In genomic region chr10:97399843-97400545, GRCh38 we compare ENCODE assay signal across 8 cellular contexts. TPM values are rescaled to one million over a fixed set of nuclear protein-coding genes. Genes with fewer than 3 reads are reported as not detected.
DNase-seq lines count a peak whose midpoint lies in the region; ATAC-seq and FAIRE-seq lines count a peak whose summit lies in the region.

No MANE protein-coding gene starts in this region.

- H4K8ac ChIP-seq in trophoblast cell (ENCODE audit: low read depth, low read length): no peak overlapping the region

- H2AFZ ChIP-seq in trophoblast cell (ENCODE audit: insufficient read depth, low read length, poor library complexity): no peak overlapping the region

- H3K18ac ChIP-seq in trophoblast cell (ENCODE audit: low read length): no peak overlapping the region

- H3K4me1 Mint-ChIP-seq in activated T-cell treated with anti-CD3 and anti-CD28 coated beads, Interleukin-2, amount 50 U/mL, for 72 hours (ENCODE audit: low read depth): peaks cover 16% of the 10 kb centered on the region

- H3K14ac ChIP-seq in trophoblast cell (ENCODE audit: low read length): no peak overlapping the region

- no peak overlapping the region for H2BK5ac ChIP-seq in trophoblast cell (ENCODE audit: low read depth, low read length, poor library complexity)

- H3K27me3 Mint-ChIP-seq in activated T-cell treated with anti-CD3 and anti-CD28 coated beads, Interleukin-2, amount 50 U/mL, for 72 hours (ENCODE audit: low read depth): no peaks in the 10 kb centered on the region

- DNase-seq in AG08396 (ENCODE audit: low spot score) (peak; percentile 78), NCI-H510A treated with DMSO at 0.1 percent for 48 hours (lab: John Stamatoyannopoulos, UW) (peak; percentile 77), glomerular visceral epithelial cell (ENCODE audit: extremely low spot score) (peak; percentile 70), trophoblast cell (peak; percentile 81), frontal cortex (ENCODE audit: low spot score in 2 of 2) (no peak), ecto neural progenitor cell (ENCODE audit: low spot score) (no peak)
- DNase-seq in activated T-cell treated with anti-CD3 and anti-CD28 coated beads, Interleukin-2, amount 50 U/mL, for 72 hours: no peak

- no peak overlapping the region for H4K91ac ChIP-seq in trophoblast cell (ENCODE audit: low read depth, low read length)

- peaks cover 2 to 4% of the 10 kb centered on the region in 2 experiments for H3K4me1 ChIP-seq in trophoblast cell (ENCODE audit: control insufficient read depth in 1 of 2, insufficient read depth in 2 of 2, low read length in 2 of 2)

- H3K79me2 ChIP-seq in trophoblast cell (ENCODE audit: control insufficient read depth, insufficient read depth, low read length, poor library complexity): no peaks in the 10 kb centered on the region

- H4K12ac ChIP-seq in trophoblast cell (ENCODE audit: low read depth, low read length): no peak overlapping the region

- H3K9ac ChIP-seq in trophoblast cell (ENCODE audit: low read length): no peak overlapping the region

- no peak overlapping the region for H3K27ac ChIP-seq in trophoblast cell (ENCODE audit: low read depth, low read length)

- no peak overlapping the region for H3K4ac ChIP-seq in trophoblast cell (ENCODE audit: low read depth, low read length)

- no peaks in the 10 kb centered on the region for H3K9me3 Mint-ChIP-seq in activated T-cell treated with anti-CD3 and anti-CD28 coated beads, Interleukin-2, amount 50 U/mL, for 72 hours

- no peak overlapping the region for H3K27ac Mint-ChIP-seq in activated T-cell treated with anti-CD3 and anti-CD28 coated beads, Interleukin-2, amount 50 U/mL, for 72 hours

- no peaks in the 10 kb centered on the region for H3K79me1 ChIP-seq in trophoblast cell (ENCODE audit: low read length)

- H3K27me3 ChIP-seq in trophoblast cell (ENCODE audit: insufficient read depth, low read length): no peaks in the 10 kb centered on the region

- ATAC-seq in GM19035 (IDR thresholded peaks at IDR 0.05; ENCODE audit: unreplicated experiment): peak; percentile 52
- no peak for ATAC-seq in activated T-cell treated with anti-CD3 and anti-CD28 coated beads, Interleukin-2, amount 50 U/mL, for 72 hours (replicated peaks in 1 of 2)

- no peak overlapping the region for H2BK12ac ChIP-seq in trophoblast cell (ENCODE audit: low read length)

- no peaks in the 10 kb centered on the region for H3K9me3 ChIP-seq in trophoblast cell (ENCODE audit: insufficient read depth, low read depth, low read length)

- no peak overlapping the region for H3K23ac ChIP-seq in trophoblast cell (ENCODE audit: low read length)

- H3K4me3 ChIP-seq in trophoblast cell (ENCODE audit: low read depth, low read length): peak overlapping the region; percentile 4

- peak overlapping the region; percentile 97 to 98 for H3K4me3 Mint-ChIP-seq in activated T-cell treated with anti-CD3 and anti-CD28 coated beads, Interleukin-2, amount 50 U/mL, for 72 hours

- no peak overlapping the region for H2AK5ac ChIP-seq in trophoblast cell (ENCODE audit: low read length)

- H3K36me3 ChIP-seq in trophoblast cell (ENCODE audit: control insufficient read depth in 1 of 2, insufficient read depth in 2 of 2, low read length in 2 of 2): peaks cover 4 to 5% of the 10 kb centered on the region in 2 experiments

- H3K36me3 Mint-ChIP-seq in activated T-cell treated with anti-CD3 and anti-CD28 coated beads, Interleukin-2, amount 50 U/mL, for 72 hours (ENCODE audit: insufficient read depth in 2 of 2): peaks cover 0 to 6% of the 10 kb centered on the region in 2 donors

- WGBS in trophoblast cell (ENCODE audit: extremely low coverage, insufficient coverage, insufficient read length): no CpG with 5 or more reads among the region's 21 CpGs

- H3K4me2 ChIP-seq in trophoblast cell (ENCODE audit: low read length): peak overlapping the region; percentile 80

- no peak overlapping the region for H2BK120ac ChIP-seq in trophoblast cell (ENCODE audit: insufficient read depth, low read length, poor library complexity)

- FAIRE-seq in frontal cortex (lab: Jason Lieb, UNC): no peak

RNA-seq across cellular contexts. Expression of gene RRP12, which starts 1.1 kb away (rescaled TPM):
- 10 to 100 TPM; 27.8 to 33.5 TPM for total RNA-seq in activated T-cell treated with anti-CD3 and anti-CD28 coated beads, Interleukin-2, amount 50 U/mL, for 72 hours
- polyA plus RNA-seq in trophoblast cell (2013): 17.0 and 18.9 TPM in 2 replicates
- total RNA-seq in frontal cortex: 11.8 TPM

RNA-seq across cellular contexts. Expression of gene PGAM1, which starts 26.0 kb away (rescaled TPM):
- 100 to 1,000 TPM; 362 to 512 TPM for total RNA-seq in activated T-cell treated with anti-CD3 and anti-CD28 coated beads, Interleukin-2, amount 50 U/mL, for 72 hours
- polyA plus RNA-seq in trophoblast cell (2013): 324 and 327 TPM in 2 replicates
- 143 TPM for total RNA-seq in frontal cortex

RNA-seq across cellular contexts. Expression of gene EXOSC1, which starts 45.8 kb away (rescaled TPM):
- 10 to 100 TPM; 75.3 to 75.7 TPM for total RNA-seq in activated T-cell treated with anti-CD3 and anti-CD28 coated beads, Interleukin-2, amount 50 U/mL, for 72 hours
- 46.4 and 49.2 TPM in 2 replicates for polyA plus RNA-seq in trophoblast cell (2013)
- total RNA-seq in frontal cortex: 52.6 TPM

RNA-seq across cellular contexts. Expression of gene ZDHHC16, which starts 46.0 kb away (rescaled TPM):
- 10 to 100 TPM; 35.5 to 37.8 TPM for total RNA-seq in activated T-cell treated with anti-CD3 and anti-CD28 coated beads, Interleukin-2, amount 50 U/mL, for 72 hours
- 33.1 and 33.5 TPM in 2 replicates for polyA plus RNA-seq in trophoblast cell (2013)
- 22.0 TPM for total RNA-seq in frontal cortex

Comparison
In these comparisons a context has a peak if more than half of its experiments do, and no peak if none do; other contexts are left out.
1. DNase-seq: peak in AG08396 (single experiment), NCI-H510A treated with DMSO at 0.1 percent for 48 hours (single experiment), glomerular visceral epithelial cell (single experiment) and trophoblast cell (2 of 2); none in activated T-cell treated with anti-CD3 and anti-CD28 coated beads, Interleukin-2, amount 50 U/mL, for 72 hours (0 of 2), frontal cortex (0 of 2) and ecto neural progenitor cell (single experiment).